ENCODE assay signal across 20 cellular contexts in genomic region chr21:26962516-26963305, GRCh38. TPM values are rescaled to one million over a fixed set of nuclear protein-coding genes. Genes with fewer than 3 reads are reported as not detected.
A peak's percentile ranks its signal among the peaks of the same experiment; 100 is the strongest.
DNase-seq lines count a peak whose midpoint lies in the region; ATAC-seq, FAIRE-seq and TF ChIP-seq lines count a peak whose summit lies in the region.
"Had no signal": no experiment of that assay in that cellular context is flagged by ENCODE, and none has a peak within 500 bp of the region (broad histone marks: within the 10 kb centered on the region; RNA-seq: fewer than 3 reads in every experiment).

No MANE protein-coding gene starts in this region.

- TF ChIP-seq CTCF in prostate gland (IDR thresholded peaks at IDR 0.05): no peak

- peak overlapping the region in 1 of 3 donors; percentile 25 for H3K9ac ChIP-seq in skeletal muscle tissue (ENCODE audit: low read depth in 1 of 3, low read length in 3 of 3)
- H3K9ac ChIP-seq: neural progenitor cell had no signal

- intact Hi-C loops in prostate gland (cut with DNase I): loop anchor here (2.0 to 10.0 kb wide), 3 partner anchors 80 to 1782 kb away; no protein-coding TSS in a partner anchor

- 57% methylated on average over 5 of the region's 5 CpGs for WGBS in prostate gland

- H3K9me3 ChIP-seq in skeletal muscle tissue (ENCODE audit: control insufficient read depth in 3 of 3, low read length in 3 of 3) (no peaks in the 10 kb centered on the region), prostate gland (no peaks in the 10 kb centered on the region)

- ATAC-seq in HG03442 (IDR thresholded peaks at IDR 0.05; ENCODE audit: unreplicated experiment): no peak
- ATAC-seq: sciatic nerve; stimulated activated memory B cell treated with anti-CD40 and anti-IgM and Interleukin-4, amounts not matched to agents 10 μg/mL and 1 μg/mL and 100 μg/mL, for 72 hours had no signal

- H3K4me3 ChIP-seq in skeletal muscle tissue (ENCODE audit: low read length in 3 of 3) (peak overlapping the region in 1 of 3 donors; percentile 20), prostate gland (no peak overlapping the region)
- H3K4me3 ChIP-seq: neural progenitor cell had no signal

- no peaks in the 10 kb centered on the region for H3K36me3 ChIP-seq in skeletal muscle tissue (ENCODE audit: control insufficient read depth in 3 of 3, insufficient read depth in 3 of 3, low read length in 3 of 3)
- H3K36me3 ChIP-seq in prostate gland: no peaks in the 10 kb centered on the region
- H3K36me3 ChIP-seq: neural progenitor cell had no signal

- no peak for FAIRE-seq in GM19239 (lab: Jason Lieb, UNC)

- peaks cover 12 to 29% (median 27%) of the 10 kb centered on the region in 3 donors for H3K27me3 ChIP-seq in skeletal muscle tissue (ENCODE audit: control insufficient read depth in 3 of 3, insufficient read depth in 3 of 3, low read length in 3 of 3)
- H3K27me3 ChIP-seq in prostate gland (replicated peaks; ENCODE audit: insufficient read depth): peaks cover 6% of the 10 kb centered on the region

- TF ChIP-seq POLR2A in prostate gland (IDR thresholded peaks at IDR 0.05): no peak

- H3K27ac ChIP-seq in skeletal muscle tissue (ENCODE audit: low read depth, low read length) (peak overlapping the region; percentile 14), prostate gland (no peak overlapping the region)
- H3K27ac ChIP-seq: neural progenitor cell had no signal

- H3K4me1 ChIP-seq in skeletal muscle tissue (ENCODE audit: control insufficient read depth in 3 of 3, insufficient read depth in 3 of 3, low read length in 3 of 3): peaks cover 18 to 22% (median 19%) of the 10 kb centered on the region in 3 donors
- H3K4me1 ChIP-seq in prostate gland (replicated peaks): no peaks in the 10 kb centered on the region
- H3K4me1 ChIP-seq: neural progenitor cell had no signal

- DNase-seq in GM03348 (ENCODE audit: low spot score) (peak; percentile 31), NCI-H1694 treated with DMSO at 0.1 percent for 48 hours (lab: John Stamatoyannopoulos, UW) (peak; percentile 81), fibroblast of the conjunctiva (ENCODE audit: low read depth) (peak; percentile 64), GM19239 (ENCODE audit: insufficient read length, low spot score) (no peak), prostate gland (ENCODE audit: low spot score) (no peak)
- DNase-seq: activated CD8-positive, alpha-beta memory T cell treated with anti-CD3 and anti-CD28 coated beads for 24 hours; aorta; CD4-positive, CD25-positive, alpha-beta regulatory T cell; cortex of kidney; DND-41; NCI-H1105; NCI-H345; OCI-M1; SW 1271 had no signal

RNA-seq across cellular contexts. Expression of gene ADAMTS5, which starts 4.2 kb away (rescaled TPM):
- total RNA-seq in skeletal muscle tissue: 15.7 TPM
- 1 to 10 TPM; 3.0 TPM for total RNA-seq in prostate gland
- total RNA-seq: activated T-helper 2 cell treated with anti-CD3 and anti-CD28 coated beads, Interferon-gamma antibody, Interleukin-2, Interleukin-4, amounts not matched to agents 10 μg/mL and 5 μg/mL and 100 μg/mL, durations not matched to agents 14 hours and 24 hours and 36 hours; CD4-positive, CD25-positive, alpha-beta regulatory T cell had no signal

Comparison
In these comparisons a context has a peak if more than half of its experiments do, and no peak if none do; other contexts are left out.
1. DNase-seq: peak in GM03348 (single experiment), NCI-H1694 treated with DMSO at 0.1 percent for 48 hours (single experiment) and fibroblast of the conjunctiva (single experiment); none in GM19239 (single experiment) and prostate gland (single experiment).